ENCODE assay signal across 14 cellular contexts in the genomic region with DNA sequence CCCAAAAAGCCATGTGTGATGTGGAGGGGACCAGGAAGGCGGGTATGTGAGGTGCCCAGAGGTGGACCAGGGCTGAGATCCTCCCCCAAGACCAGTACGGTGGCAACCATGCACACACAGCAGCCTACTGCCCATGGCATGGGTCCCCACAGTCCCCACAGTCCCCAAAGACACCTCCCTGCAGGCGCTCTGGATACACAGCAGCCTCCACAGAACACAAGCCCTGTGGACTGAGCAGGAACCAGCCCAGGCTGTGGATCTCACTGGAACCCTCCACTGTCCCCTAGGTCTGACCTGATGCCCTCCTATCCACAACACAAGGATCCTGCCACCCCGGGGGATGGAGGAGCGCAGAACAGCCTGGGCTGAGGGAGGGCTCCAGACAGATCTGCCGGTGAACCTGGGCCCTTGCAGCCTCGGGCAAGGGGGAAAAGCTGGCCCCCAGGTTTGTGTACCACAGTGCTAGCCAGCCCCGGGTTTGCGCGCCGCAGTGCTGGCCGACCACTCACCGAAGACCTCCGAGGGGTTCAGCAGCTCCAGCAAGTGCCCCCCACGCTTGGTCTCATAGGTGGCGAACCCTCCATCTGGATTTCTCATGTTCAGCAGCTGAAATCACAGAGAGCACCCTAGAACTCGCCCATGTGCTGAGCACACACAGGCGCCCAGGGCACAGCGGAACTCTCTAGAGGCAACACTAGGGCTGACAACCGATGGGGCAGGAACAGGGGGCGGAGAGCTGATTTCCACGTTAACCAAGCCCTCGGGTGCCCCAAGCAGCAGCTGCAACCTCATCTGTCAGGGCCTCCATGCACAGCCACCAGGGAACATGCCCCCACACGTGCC. TPM values are rescaled to one million over a fixed set of nuclear protein-coding genes. Genes with fewer than 3 reads are reported as not detected.
DNase-seq lines count a peak whose midpoint lies in the region; ATAC-seq and TF ChIP-seq lines count a peak whose summit lies in the region.
"Had no signal": no experiment of that assay in that cellular context is flagged by ENCODE, and none has a peak within 500 bp of the region (broad histone marks: within the 10 kb centered on the region; RNA-seq: fewer than 3 reads in every experiment).

No MANE protein-coding gene starts in this region.

- peak overlapping the region; percentile 21; the same call in 1 of the 2 replicates for H3K27ac ChIP-seq in HUES6 (ENCODE audit: low read depth, low read length)
- H3K27ac ChIP-seq in neuronal stem cell (replicated peaks; ENCODE audit: low read length), result no peak overlapping the region
- H3K27ac ChIP-seq in upper lobe of right lung, result no peak overlapping the region
- no peak overlapping the region for H3K27ac ChIP-seq in uterus
- H3K27ac ChIP-seq: Peyer's patch had no signal

- in situ Hi-C loops in GM13977 (cut with MboI; ENCODE audit: low pct_unique_long_range_greater_than_20kb, low sequenced_read_pairs, unreplicated experiment), result no loop called here

- peaks cover 14% of the 10 kb centered on the region for H3K79me1 ChIP-seq in neuronal stem cell (ENCODE audit: low read depth, low read length)

- WGBS in neuronal stem cell (ENCODE audit: extremely low coverage in 2 of 2, insufficient read length in 2 of 2, insufficient replicate concordance in 1 of 2), 2 donors, result no CpG with 5 or more reads among the region's 24 CpGs

- no peak overlapping the region for H3K9ac ChIP-seq in HUES6 (ENCODE audit: low read length)
- H3K9ac ChIP-seq in neuronal stem cell (ENCODE audit: low read depth, low read length, poor library complexity), result no peak overlapping the region

- no peak overlapping the region for H3K4me2 ChIP-seq in neuronal stem cell (ENCODE audit: insufficient read depth, low read length, poor library complexity, severe bottlenecking)

- H3K36me3 ChIP-seq in HUES6 (ENCODE audit: control insufficient read depth, insufficient read depth, low read length) (peaks cover 84% of the 10 kb centered on the region), neuronal stem cell (replicated peaks in 1 of 2; ENCODE audit: control insufficient read depth in 2 of 2, insufficient read depth in 2 of 2, low read length in 2 of 2) (peaks cover 63 to 89% of the 10 kb centered on the region in 2 donors), upper lobe of right lung (peaks cover 79% of the 10 kb centered on the region), uterus (no peaks in the 10 kb centered on the region)

- TF ChIP-seq POLR2A in uterus (IDR thresholded peaks at IDR 0.05), result no peak

- intact Hi-C loops in upper lobe of right lung (cut with DNase I) (no loop called here), uterus (cut with DNase I; ENCODE audit: low total_unique reads) (no loop called here)

- H3K27me3 ChIP-seq in HUES6 (ENCODE audit: control insufficient read depth, insufficient read depth, low read length), result no peaks in the 10 kb centered on the region
- no peaks in the 10 kb centered on the region for H3K27me3 ChIP-seq in neuronal stem cell (ENCODE audit: control insufficient read depth in 3 of 3, insufficient read depth in 3 of 3, low read depth in 1 of 3, low read length in 3 of 3)
- no peaks in the 10 kb centered on the region for H3K27me3 ChIP-seq in upper lobe of right lung
- no peaks in the 10 kb centered on the region for H3K27me3 ChIP-seq in uterus
- H3K27me3 ChIP-seq: Peyer's patch, SJCRH30 had no signal

- no peak for TF ChIP-seq CTCF in glutamatergic neuron (IDR thresholded peaks at IDR 0.05; ENCODE audit: partially characterized antibody, unreplicated experiment)
- no peak for TF ChIP-seq CTCF in upper lobe of right lung (IDR thresholded peaks at IDR 0.05)
- no peak for TF ChIP-seq CTCF in GM13977 (IDR thresholded peaks at IDR 0.05; ENCODE audit: extremely low read depth, insufficient read depth, missing control alignments)
- no peak for TF ChIP-seq CTCF in uterus (IDR thresholded peaks at IDR 0.05)

- H4K91ac ChIP-seq in neuronal stem cell (ENCODE audit: low read depth, low read length, poor library complexity), result no peak overlapping the region

- H2BK15ac ChIP-seq in neuronal stem cell (ENCODE audit: low read length), result no peak overlapping the region

- H3K4me3 ChIP-seq in HUES6 (ENCODE audit: low read depth, low read length), result no peak overlapping the region
- H3K4me3 ChIP-seq in neuronal stem cell (ENCODE audit: low read length in 2 of 2), result no peak overlapping the region
- H3K4me3 ChIP-seq in upper lobe of right lung, result no peak overlapping the region
- no peak overlapping the region for H3K4me3 ChIP-seq in uterus
- H3K4me3 ChIP-seq: Peyer's patch, SJCRH30 had no signal

- H3K36me3 Mint-ChIP-seq in glutamatergic neuron (ENCODE audit: unreplicated experiment), result peaks cover 1% of the 10 kb centered on the region

- H3K4me3 Mint-ChIP-seq in glutamatergic neuron (ENCODE audit: unreplicated experiment), result no peak overlapping the region

- H3K4me1 ChIP-seq in HUES6 (ENCODE audit: control insufficient read depth, insufficient read depth, low read length) (peaks cover 5% of the 10 kb centered on the region), neuronal stem cell (ENCODE audit: control insufficient read depth in 2 of 2, insufficient read depth in 1 of 2, low read depth in 1 of 2, low read length in 2 of 2) (peaks cover under 1 to 8% of the 10 kb centered on the region in 2 donors), upper lobe of right lung (no peaks in the 10 kb centered on the region), uterus (no peaks in the 10 kb centered on the region)
- H3K4me1 ChIP-seq: Peyer's patch had no signal

- peaks cover 12% of the 10 kb centered on the region for H3K4me1 Mint-ChIP-seq in glutamatergic neuron (ENCODE audit: low read depth, unreplicated experiment)

- peak overlapping the region; percentile 24 for H2BK5ac ChIP-seq in neuronal stem cell (ENCODE audit: low read length)

- H3K18ac ChIP-seq in neuronal stem cell (ENCODE audit: low read length), result peak overlapping the region; percentile 52

- H2AFZ ChIP-seq in neuronal stem cell (ENCODE audit: low read length), result no peak overlapping the region

- ATAC-seq in upper lobe of right lung (peak; percentile 10), SK-N-SH treated with all-trans-retinoic acid at 6 μM for 48 hours (no peak)

- DNase-seq in glutamatergic neuron (peak; percentile 10), neuronal stem cell (ENCODE audit: low spot score) (no peak), upper lobe of right lung (peak; percentile 62), GM13977 (ENCODE audit: low spot score) (no peak), uterus (no peak)
- DNase-seq: EL, Karpas-422, MM.1S, SJCRH30 had no signal

- H3K27ac Mint-ChIP-seq in glutamatergic neuron (ENCODE audit: unreplicated experiment), result no peak overlapping the region

- no peak overlapping the region for H3K14ac ChIP-seq in neuronal stem cell (ENCODE audit: low read length)

- H3K27me3 Mint-ChIP-seq in glutamatergic neuron (ENCODE audit: unreplicated experiment), result peaks cover 8% of the 10 kb centered on the region

- peaks cover 18% of the 10 kb centered on the region for H3K9me3 Mint-ChIP-seq in glutamatergic neuron (ENCODE audit: unreplicated experiment)

- no peak overlapping the region for H2BK120ac ChIP-seq in neuronal stem cell (ENCODE audit: low read depth, low read length)

- H2AK5ac ChIP-seq in neuronal stem cell (ENCODE audit: low read depth, low read length), result no peak overlapping the region

- H3K23ac ChIP-seq in neuronal stem cell (ENCODE audit: low read depth, low read length, poor library complexity), result no peak overlapping the region

- no peak overlapping the region for H3K4ac ChIP-seq in neuronal stem cell (ENCODE audit: low read length)

- no peaks in the 10 kb centered on the region for H3K9me3 ChIP-seq in HUES6 (ENCODE audit: control insufficient read depth, insufficient read depth, low read depth, low read length)
- H3K9me3 ChIP-seq in neuronal stem cell (replicated peaks in 1 of 2; ENCODE audit: control insufficient read depth in 2 of 2, insufficient read depth in 1 of 2, low read depth in 1 of 2, low read length in 2 of 2), result peaks cover 0 to 2% of the 10 kb centered on the region in 2 donors
- H3K9me3 ChIP-seq in upper lobe of right lung, result no peaks in the 10 kb centered on the region
- no peaks in the 10 kb centered on the region for H3K9me3 ChIP-seq in uterus
- H3K9me3 ChIP-seq: Peyer's patch, SJCRH30 had no signal

- peak overlapping the region; percentile 43 for H4K8ac ChIP-seq in neuronal stem cell (ENCODE audit: low read depth, low read length)

- no peak overlapping the region for H2BK12ac ChIP-seq in neuronal stem cell (ENCODE audit: low read length)

TF ChIP-seq in SK-N-SH treated with all-trans-retinoic acid at 6 μM for 48 hours, 23 proteins besides CTCF, POLR2A, EP300 and RAD21:
- no peak for TF ChIP-seq OSR1 (CRISPR knock-in tag; IDR thresholded peaks at IDR 0.05)
- TF ChIP-seq, protein P1, sequence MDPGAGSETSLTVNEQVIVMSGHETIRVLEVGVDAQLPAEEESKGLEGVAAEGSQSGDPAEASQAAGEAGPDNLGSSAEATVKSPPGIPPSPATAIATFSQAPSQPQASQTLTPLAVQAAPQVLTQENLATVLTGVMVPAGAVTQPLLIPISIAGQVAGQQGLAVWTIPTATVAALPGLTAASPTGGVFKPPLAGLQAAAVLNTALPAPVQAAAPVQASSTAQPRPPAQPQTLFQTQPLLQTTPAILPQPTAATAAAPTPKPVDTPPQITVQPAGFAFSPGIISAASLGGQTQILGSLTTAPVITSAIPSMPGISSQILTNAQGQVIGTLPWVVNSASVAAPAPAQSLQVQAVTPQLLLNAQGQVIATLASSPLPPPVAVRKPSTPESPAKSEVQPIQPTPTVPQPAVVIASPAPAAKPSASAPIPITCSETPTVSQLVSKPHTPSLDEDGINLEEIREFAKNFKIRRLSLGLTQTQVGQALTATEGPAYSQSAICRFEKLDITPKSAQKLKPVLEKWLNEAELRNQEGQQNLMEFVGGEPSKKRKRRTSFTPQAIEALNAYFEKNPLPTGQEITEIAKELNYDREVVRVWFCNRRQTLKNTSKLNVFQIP (CRISPR knock-in tag; IDR thresholded peaks at IDR 0.05; ENCODE audit: borderline replicate concordance, low read depth), result no peak
- no peak for TF ChIP-seq ZNF70 (CRISPR knock-in tag; IDR thresholded peaks at IDR 0.05)

RNA-seq across cellular contexts. Expression of a gene that starts 22.1 kb away (rescaled TPM):
- total RNA-seq in glutamatergic neuron (ENCODE audit: unreplicated experiment), result 58.7 TPM
- polyA plus RNA-seq in neuronal stem cell (2013, experiment 1 of 2), result 38.2 TPM
- polyA plus RNA-seq in neuronal stem cell (2013, experiment 2 of 2), result 37.5 TPM
- total RNA-seq in upper lobe of right lung, result 4.7 TPM
- total RNA-seq in uterus, result 1 to 10 TPM in 3 of 4 donors, not detected in 1; 4.9 to 10.0 (median 6.4) TPM

RNA-seq across cellular contexts. Expression of a gene that starts 22.2 kb away (rescaled TPM):
- total RNA-seq in glutamatergic neuron (ENCODE audit: unreplicated experiment) (390 TPM), upper lobe of right lung (108 TPM), uterus (10 to 100 TPM; 35.4 to 94.0 (median 41.5) TPM)
- 42.5 TPM for polyA plus RNA-seq in neuronal stem cell (2013, experiment 1 of 2)
- 42.2 TPM for polyA plus RNA-seq in neuronal stem cell (2013, experiment 2 of 2)

RNA-seq across cellular contexts. Expression of a gene that starts 51.0 kb away (rescaled TPM):
- total RNA-seq in glutamatergic neuron (ENCODE audit: unreplicated experiment), result 13.4 TPM
- polyA plus RNA-seq in neuronal stem cell (2013, experiment 1 of 2), result 2.1 TPM
- polyA plus RNA-seq in neuronal stem cell (2013, experiment 2 of 2), result 2.0 TPM
- total RNA-seq in upper lobe of right lung, result 0.46 TPM
- 1 to 10 TPM in 2 of 4 donors, not detected in 2; 4.5 to 7.0 TPM for total RNA-seq in uterus
- total RNA-seq: H7, SJCRH30 had no signal
- polyA plus RNA-seq: AG04450 had no signal

Comparison
In these comparisons a context has a peak if more than half of its experiments do, and no peak if none do; other contexts are left out.
1. DNase-seq: peak in glutamatergic neuron (single experiment) and upper lobe of right lung (single experiment); none in neuronal stem cell (single experiment), GM13977 (single experiment) and uterus (0 of 2).